Comparison of ENCODE assay signal across 31 cellular contexts in genomic region chr7:121271098-121271497, GRCh38. TPM values are rescaled to one million over a fixed set of nuclear protein-coding genes. Genes with fewer than 3 reads are reported as not detected.
"Had no signal": no experiment of that assay in that cellular context is flagged by ENCODE, and none has a peak within 500 bp of the region (broad histone marks: within the 10 kb centered on the region; RNA-seq: fewer than 3 reads in every experiment).

No MANE protein-coding gene starts in this region.

- H3K4me3 Mint-ChIP-seq: naive B cell; naive thymus-derived CD8-positive, alpha-beta T cell; natural killer cell treated with Interleukin-12 subunit alpha and Interleukin-12 subunit beta and Interleukin-15 and Interleukin-18, amount 100 ng/mL, for 72 hours; nephron progenitor cell; neural crest cell; stimulated activated effector memory CD8-positive, alpha-beta T cell treated with anti-CD3 and anti-CD28 coated beads, Interleukin-12 subunit alpha, Interleukin-12 subunit beta, amount 100 ng/mL, for 72 hours; stimulated activated naive B cell treated with anti-CD40 and anti-IgM and Interleukin-4, amounts not matched to agents 10 μg/mL and 1 μg/mL and 100 μg/mL, for 72 hours; stimulated activated naive CD8-positive, alpha-beta T cell treated with anti-CD3 and anti-CD28 coated beads, Interleukin-15, Interleukin-2, amounts not matched to agents 100 ng/mL and 50 ng/mL, for 24 hours had no signal

- H3K9me3 Mint-ChIP-seq: natural killer cell treated with Interleukin-12 subunit alpha and Interleukin-12 subunit beta and Interleukin-15 and Interleukin-18, amount 100 ng/mL, for 72 hours; stimulated activated effector memory CD8-positive, alpha-beta T cell treated with anti-CD3 and anti-CD28 coated beads, Interleukin-12 subunit alpha, Interleukin-12 subunit beta, amount 100 ng/mL, for 72 hours had no signal

- H3K27me3 ChIP-seq: neutrophil, right lobe of liver, sigmoid colon, stomach, thyroid gland, tibial nerve, upper lobe of left lung, vagina had no signal

- H3K4me1 ChIP-seq: parathyroid adenoma, psoas muscle, sigmoid colon, stomach, thyroid gland, tibial nerve, upper lobe of left lung had no signal

- H3K4me3 ChIP-seq: psoas muscle, right lobe of liver, sigmoid colon, stomach, thoracic aorta, thyroid gland, tibial nerve, upper lobe of left lung, vagina had no signal

- DNase-seq: naive B cell; naive thymus-derived CD8-positive, alpha-beta T cell; nephron progenitor cell; nucleus accumbens; posterior cingulate gyrus; psoas muscle; right cardiac atrium; right lobe of liver; sigmoid colon; small intestine; stimulated activated CD4-positive, alpha-beta T cell treated with anti-CD3 and anti-CD28 coated beads, Interleukin-15, amount 100 ng/mL, for 24 hours; stimulated activated CD4-positive, alpha-beta T cell treated with anti-CD3 and anti-CD28 coated beads, Interleukin-2, amount 100 ng/mL, for 24 hours; stimulated activated CD4-positive, alpha-beta T cell treated with anti-CD3 and anti-CD28 coated beads, Interleukin-2, amount 100 ng/mL, for 48 hours; stimulated activated CD4-positive, alpha-beta T cell treated with anti-CD3 and anti-CD28 coated beads, Interleukin-4, amount 100 ng/mL, for 24 hours; stimulated activated naive B cell treated with anti-CD40 and anti-IgM and Interleukin-4, amounts not matched to agents 10 μg/mL and 1 μg/mL and 100 μg/mL, for 72 hours; stimulated activated naive CD4-positive, alpha-beta T cell treated with Interleukin-2 at 50 U/mL for 16 hours; stomach; thyroid gland; trophoblast cell; upper lobe of left lung had no signal

- H3K27ac Mint-ChIP-seq: naive thymus-derived CD8-positive, alpha-beta T cell; natural killer cell treated with Interleukin-12 subunit alpha and Interleukin-12 subunit beta and Interleukin-15 and Interleukin-18, amount 100 ng/mL, for 72 hours; nephron progenitor cell; progenitor cell of endocrine pancreas; stimulated activated effector memory CD8-positive, alpha-beta T cell treated with anti-CD3 and anti-CD28 coated beads, Interleukin-12 subunit alpha, Interleukin-12 subunit beta, amount 100 ng/mL, for 72 hours; stimulated activated naive B cell treated with anti-CD40 and anti-IgM and Interleukin-4, amounts not matched to agents 10 μg/mL and 1 μg/mL and 100 μg/mL, for 72 hours; stimulated activated naive CD8-positive, alpha-beta T cell treated with anti-CD3 and anti-CD28 coated beads, Interleukin-15, Interleukin-2, amounts not matched to agents 100 ng/mL and 50 ng/mL, for 24 hours had no signal

- H3K36me3 ChIP-seq: neutrophil, thyroid gland, upper lobe of left lung, vagina had no signal

- ATAC-seq: naive thymus-derived CD8-positive, alpha-beta T cell; natural killer cell treated with Interleukin-12 subunit alpha and Interleukin-12 subunit beta and Interleukin-15 and Interleukin-18, amount 100 ng/mL, for 72 hours; psoas muscle; right cardiac atrium; right lobe of liver; stimulated activated effector memory CD8-positive, alpha-beta T cell treated with anti-CD3 and anti-CD28 coated beads, Interleukin-12 subunit alpha, Interleukin-12 subunit beta, amount 100 ng/mL, for 72 hours had no signal

- H3K79me2 ChIP-seq: parathyroid adenoma had no signal

- H3K27ac ChIP-seq: neutrophil, parathyroid adenoma, psoas muscle, right lobe of liver, sigmoid colon, stomach, thoracic aorta, thyroid gland, tibial nerve, upper lobe of left lung, vagina had no signal

- H3K27me3 Mint-ChIP-seq: naive B cell; progenitor cell of endocrine pancreas; stimulated activated naive B cell treated with anti-CD40 and anti-IgM and Interleukin-4, amounts not matched to agents 10 μg/mL and 1 μg/mL and 100 μg/mL, for 72 hours had no signal

- H2AFZ ChIP-seq: parathyroid adenoma had no signal

- H3K9me3 ChIP-seq: neutrophil, psoas muscle, right lobe of liver, sigmoid colon, stomach, thoracic aorta, thyroid gland, tibial nerve, upper lobe of left lung, vagina had no signal

- H3K36me3 Mint-ChIP-seq: naive thymus-derived CD8-positive, alpha-beta T cell; natural killer cell treated with Interleukin-12 subunit alpha and Interleukin-12 subunit beta and Interleukin-15 and Interleukin-18, amount 100 ng/mL, for 72 hours; stimulated activated effector memory CD8-positive, alpha-beta T cell treated with anti-CD3 and anti-CD28 coated beads, Interleukin-12 subunit alpha, Interleukin-12 subunit beta, amount 100 ng/mL, for 72 hours had no signal

- H3K4me1 Mint-ChIP-seq: neural crest cell; stimulated activated effector memory CD8-positive, alpha-beta T cell treated with anti-CD3 and anti-CD28 coated beads, Interleukin-12 subunit alpha, Interleukin-12 subunit beta, amount 100 ng/mL, for 72 hours had no signal

RNA-seq across cellular contexts. Expression of gene WNT16, which starts 57.7 kb away (rescaled TPM):
- total RNA-seq: natural killer cell treated with Interleukin-12 subunit alpha and Interleukin-12 subunit beta and Interleukin-15 and Interleukin-18, amount 100 ng/mL, for 72 hours; neural crest cell; progenitor cell of endocrine pancreas; right cardiac atrium; right lobe of liver; subcutaneous adipose tissue; thoracic aorta; thyroid gland; upper lobe of left lung had no signal
